In the genomic region with DNA sequence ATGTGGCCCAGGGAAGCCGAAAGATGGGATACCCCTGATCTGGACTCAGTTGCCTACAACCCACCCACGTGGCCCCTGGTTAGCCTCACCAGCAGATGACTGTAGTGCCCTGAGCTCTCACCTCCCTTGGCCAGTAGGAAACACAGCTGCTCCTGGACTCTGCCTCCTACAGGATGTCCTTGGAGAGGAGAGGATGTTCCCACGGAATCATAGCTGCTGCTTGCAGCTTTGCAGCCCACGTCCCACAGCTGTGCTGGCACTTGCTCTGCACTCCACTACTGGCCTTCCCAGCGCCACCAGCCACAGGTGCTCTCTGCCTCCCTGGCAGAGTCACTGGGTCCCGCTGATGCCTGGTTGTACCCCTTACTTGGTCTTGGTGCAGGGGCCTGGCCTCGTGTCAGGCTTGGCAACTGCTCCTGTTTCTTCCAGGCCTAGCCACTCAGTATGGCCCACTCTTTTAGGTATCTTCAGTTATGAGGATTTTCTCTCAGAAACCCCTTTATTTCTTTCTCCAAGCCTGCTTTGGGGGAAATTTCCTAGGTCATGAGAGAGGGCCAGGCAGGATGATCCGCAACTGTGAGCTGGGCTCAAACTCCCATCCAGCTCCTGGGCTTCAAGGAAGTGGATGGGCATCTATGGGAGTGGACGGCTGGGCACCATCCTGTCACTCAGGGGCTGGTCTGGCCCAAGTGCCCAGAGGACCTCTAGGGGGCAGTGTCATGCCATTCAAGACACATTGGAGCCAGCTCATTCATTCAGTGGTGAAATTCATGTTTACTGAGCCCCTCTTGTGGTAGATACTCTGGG, we compare ENCODE assay signal across 9 cellular contexts. TPM values are rescaled to one million over a fixed set of nuclear protein-coding genes. Genes with fewer than 3 reads are reported as not detected.
DNase-seq lines count a peak whose midpoint lies in the region; ATAC-seq and TF ChIP-seq lines count a peak whose summit lies in the region.
"Had no signal": no experiment of that assay in that cellular context is flagged by ENCODE, and none has a peak within 500 bp of the region (broad histone marks: within the 10 kb centered on the region; RNA-seq: fewer than 3 reads in every experiment).

No MANE protein-coding gene starts in this region.

- H3K27me3 ChIP-seq in CD4-positive, alpha-beta T cell (ENCODE audit: control insufficient read depth, insufficient read depth, low read length): no peaks in the 10 kb centered on the region
- no peaks in the 10 kb centered on the region for H3K27me3 ChIP-seq in heart right ventricle
- H3K27me3 ChIP-seq: SJSA1 had no signal

- H3K27ac ChIP-seq in CD4-positive, alpha-beta T cell (ENCODE audit: low read depth, low read length): no peak overlapping the region
- H3K27ac ChIP-seq in heart right ventricle: peak overlapping the region in 6 of 10 donors; percentile 18 to 69 (median 56)
- H3K27ac ChIP-seq: SJSA1 had no signal

- H3K4me3 Mint-ChIP-seq in CD4-positive, alpha-beta T cell: no peak overlapping the region
- no peak overlapping the region for H3K4me3 Mint-ChIP-seq in activated naive CD8-positive, alpha-beta T cell treated with anti-CD3 and anti-CD28 coated beads for 36 hours

- H3K27ac Mint-ChIP-seq in CD4-positive, alpha-beta T cell: no peak overlapping the region
- H3K27ac Mint-ChIP-seq in activated naive CD8-positive, alpha-beta T cell treated with anti-CD3 and anti-CD28 coated beads for 36 hours: no peak overlapping the region

- peak; percentile 49 to 75 (median 60) for DNase-seq in CD4-positive, alpha-beta T cell
- DNase-seq in SK-N-DZ (ENCODE audit: low spot score): peak; percentile 50
- DNase-seq in activated naive CD8-positive, alpha-beta T cell treated with anti-CD3 and anti-CD28 coated beads for 36 hours: peak; percentile 63
- DNase-seq in heart right ventricle: peak; percentile 48 to 67
- DNase-seq in sciatic nerve (ENCODE audit: low spot score): peak; percentile 78
- no peak for DNase-seq in NCI-H128 (lab: John Stamatoyannopoulos, UW; ENCODE audit: unreplicated experiment)

- peaks cover 0 to 84% (median 13%) of the 10 kb centered on the region in 9 donors for H3K36me3 ChIP-seq in heart right ventricle

- POLR2A ChIA-PET in CD4-positive, alpha-beta T cell (lab: Charles Lee): interaction anchor here (1.1 to 1.7 kb wide), 2 partner anchors 20 to 163 kb away, joined by 3 to 4 read pairs; partner anchors contain the start of gene ACAA1

- H3K4me1 ChIP-seq in heart right ventricle: peaks cover 2 to 38% (median 17%) of the 10 kb centered on the region in 9 donors

- ATAC-seq in CD4-positive, alpha-beta T cell (ENCODE audit: poor library complexity): peak; percentile 97
- ATAC-seq in GM19043 (IDR thresholded peaks at IDR 0.05; ENCODE audit: low read depth, unreplicated experiment) (peak; percentile 90), HG03354 (IDR thresholded peaks at IDR 0.05; ENCODE audit: poor library complexity, severe bottlenecking, unreplicated experiment) (peak; percentile 85), heart right ventricle (peak; percentile 71 to 88 (median 81)), sciatic nerve (peak; percentile 79)

- TF ChIP-seq CTCF in CD4-positive, alpha-beta T cell (IDR thresholded peaks at IDR 0.05): peak; percentile 85
- peak; percentile 46 to 87 (median 77) for TF ChIP-seq CTCF in heart right ventricle (IDR thresholded peaks at IDR 0.05)

- CTCF ChIA-PET in CD4-positive, alpha-beta T cell (lab: Charles Lee): interaction anchor here (0.6 to 1.6 kb wide), 16 partner anchors 8 to 324 kb away, joined by 3 to 11 read pairs (median 4); partner anchors contain the start of gene DLEC1

- no peaks in the 10 kb centered on the region for H3K9me3 ChIP-seq in CD4-positive, alpha-beta T cell (ENCODE audit: control insufficient read depth, low read length)
- H3K9me3 ChIP-seq in heart right ventricle: no peaks in the 10 kb centered on the region
- H3K9me3 ChIP-seq: SJSA1 had no signal

- H3K36me3 Mint-ChIP-seq in CD4-positive, alpha-beta T cell (ENCODE audit: low read depth): no peaks in the 10 kb centered on the region
- no peaks in the 10 kb centered on the region for H3K36me3 Mint-ChIP-seq in activated naive CD8-positive, alpha-beta T cell treated with anti-CD3 and anti-CD28 coated beads for 36 hours

- H3K27me3 Mint-ChIP-seq in CD4-positive, alpha-beta T cell: no peaks in the 10 kb centered on the region
- no peaks in the 10 kb centered on the region for H3K27me3 Mint-ChIP-seq in activated naive CD8-positive, alpha-beta T cell treated with anti-CD3 and anti-CD28 coated beads for 36 hours

- H3K4me3 ChIP-seq in heart right ventricle: no peak overlapping the region
- H3K4me3 ChIP-seq: SJSA1 had no signal

- H3K4me1 Mint-ChIP-seq in CD4-positive, alpha-beta T cell (ENCODE audit: low read depth): peaks cover 4% of the 10 kb centered on the region
- peaks cover 2% of the 10 kb centered on the region for H3K4me1 Mint-ChIP-seq in activated naive CD8-positive, alpha-beta T cell treated with anti-CD3 and anti-CD28 coated beads for 36 hours

- H3K9me3 Mint-ChIP-seq in CD4-positive, alpha-beta T cell: no peaks in the 10 kb centered on the region
- no peaks in the 10 kb centered on the region for H3K9me3 Mint-ChIP-seq in activated naive CD8-positive, alpha-beta T cell treated with anti-CD3 and anti-CD28 coated beads for 36 hours

- intact Hi-C loops in CD4-positive, alpha-beta T cell (cut with DNase I, micrococcal nuclease): loop anchor here (1.0 to 10.0 kb wide), 6 partner anchors 28 to 680 kb away; partner anchors contain the start of gene XYLB (in 1 of the 2)
- intact Hi-C loops in heart right ventricle (cut with DNase I): no loop called here
- intact Hi-C loops in sciatic nerve (cut with DNase I): no loop called here

- WGBS in heart right ventricle, 2 donors: 60 to 67% methylated on average over 9 of the region's 9 CpGs

RNA-seq across cellular contexts. Expression of gene VILL, which starts 16.3 kb away (rescaled TPM):
- total RNA-seq in CD4-positive, alpha-beta T cell: 10 to 100 TPM; 23.2 to 24.4 TPM
- 8.1 and 11.4 TPM in 2 replicates for polyA plus RNA-seq in SK-N-DZ (2014; cell fraction: cytosol; rRNA removed)
- polyA plus RNA-seq in SK-N-DZ (2014; cell fraction: nucleus; rRNA removed): 30.2 and 30.8 TPM in 2 replicates
- 10 to 100 TPM; 14.4 to 15.0 TPM for total RNA-seq in activated naive CD8-positive, alpha-beta T cell treated with anti-CD3 and anti-CD28 coated beads for 36 hours
- total RNA-seq in heart right ventricle (1 to 10 TPM; 1.2 to 3.7 (median 2.1) TPM), sciatic nerve (9.9 TPM)
- 1 to 10 TPM; 4.8 to 6.4 TPM for polyA plus RNA-seq in heart right ventricle

RNA-seq across cellular contexts. Expression of gene PLCD1, which starts 55.1 kb away (rescaled TPM):
- 10 to 100 TPM; 67.0 to 69.8 TPM for total RNA-seq in CD4-positive, alpha-beta T cell
- polyA plus RNA-seq in SK-N-DZ (2014; cell fraction: cytosol; rRNA removed): 3.2 and 8.4 TPM in 2 replicates
- polyA plus RNA-seq in SK-N-DZ (2014; cell fraction: nucleus; rRNA removed): 4.4 and 7.0 TPM in 2 replicates
- 1 to 10 TPM; 5.7 to 9.1 TPM for total RNA-seq in activated naive CD8-positive, alpha-beta T cell treated with anti-CD3 and anti-CD28 coated beads for 36 hours
- total RNA-seq in heart right ventricle (10 to 100 TPM in 6 of 10 donors, 1 to 10 TPM in 4; 6.3 to 17.7 (median 10.1) TPM), sciatic nerve (40.7 TPM)
- 10 to 100 TPM; 13.0 to 20.0 TPM for polyA plus RNA-seq in heart right ventricle

Comparison
In these comparisons a context has a peak if more than half of its experiments do, and no peak if none do; other contexts are left out.
1. intact Hi-C loops: an anchor here in CD4-positive, alpha-beta T cell (1.0 to 10.0 kb wide); none called in heart right ventricle and sciatic nerve.